In genomic region chr1:206951318-206952105, GRCh38 we compare ENCODE assay signal across 12 cellular contexts.
DNase-seq lines count a peak whose midpoint lies in the region; ATAC-seq and TF ChIP-seq lines count a peak whose summit lies in the region.
"Had no signal": no experiment of that assay in that cellular context is flagged by ENCODE, and none has a peak within 500 bp of the region (broad histone marks: within the 10 kb centered on the region; RNA-seq: fewer than 3 reads in every experiment).

No MANE protein-coding gene starts in this region.

- peak; percentile 69 for DNase-seq in HuH-7 (ENCODE audit: low spot score)
- DNase-seq in kidney glomerular epithelial cell (lab: John Stamatoyannopoulos, UW) = peak; percentile 95
- no peak for DNase-seq in activated gamma-delta T cell (lab: John Stamatoyannopoulos, UW)
- no peak for DNase-seq in inferior parietal cortex (ENCODE audit: extremely low spot score)
- no peak for DNase-seq in OCI-M1 (lab: John Stamatoyannopoulos, UW)
- DNase-seq: effector memory CD4-positive, alpha-beta T cell; glutamatergic neuron; RPMI8226; stimulated activated CD4-positive, alpha-beta T cell treated with anti-CD3 and anti-CD28 coated beads, Interleukin-15, amount 100 ng/mL, for 24 hours had no signal

- no peak for TF ChIP-seq CTCF in 22Rv1 (IDR thresholded peaks at IDR 0.05)

- peak overlapping the region; percentile 68 for H3K27ac ChIP-seq in 22Rv1

- ATAC-seq in GM19395 (IDR thresholded peaks at IDR 0.05; ENCODE audit: unreplicated experiment) (peak; percentile 44), HG03521 (IDR thresholded peaks at IDR 0.05; ENCODE audit: unreplicated experiment) (no peak)

Comparison
In these comparisons a context has a peak if more than half of its experiments do, and no peak if none do; other contexts are left out.
1. DNase-seq: peak in HuH-7 (single experiment) and kidney glomerular epithelial cell (single experiment); none in activated gamma-delta T cell (single experiment), inferior parietal cortex (single experiment) and OCI-M1 (single experiment).